ENCODE assay signal across 9 cellular contexts in genomic region chr1:234515411-234515810, GRCh38. TPM values are rescaled to one million over a fixed set of nuclear protein-coding genes. Genes with fewer than 3 reads are reported as not detected.
DNase-seq lines count a peak whose midpoint lies in the region; ATAC-seq, FAIRE-seq and TF ChIP-seq lines count a peak whose summit lies in the region.
"Had no signal": no experiment of that assay in that cellular context is flagged by ENCODE, and none has a peak within 500 bp of the region (broad histone marks: within the 10 kb centered on the region; RNA-seq: fewer than 3 reads in every experiment).

No MANE protein-coding gene starts in this region.

- H3K36me3 ChIP-seq in GM23248 (ENCODE audit: low read depth) = no peaks in the 10 kb centered on the region
- H3K36me3 ChIP-seq in RWPE2 (ENCODE audit: low read depth) = no peaks in the 10 kb centered on the region
- no peaks in the 10 kb centered on the region for H3K36me3 ChIP-seq in fibroblast of lung (ENCODE audit: control insufficient read depth, insufficient read depth, low read length)
- H3K36me3 ChIP-seq in rectal smooth muscle tissue (ENCODE audit: control insufficient read depth, insufficient read depth, low read length) = no peaks in the 10 kb centered on the region
- H3K36me3 ChIP-seq in small intestine (ENCODE audit: control insufficient read depth in 2 of 2, insufficient read depth in 2 of 2, low read length in 2 of 2) = no peaks in the 10 kb centered on the region

- no peak for FAIRE-seq in small intestine (lab: Jason Lieb, UNC)

- H4K20me1 ChIP-seq in GM23248 (ENCODE audit: insufficient read depth) = no peaks in the 10 kb centered on the region
- H4K20me1 ChIP-seq in fibroblast of lung (ENCODE audit: control insufficient read depth, extremely low read depth, insufficient read depth, low read length) = no peaks in the 10 kb centered on the region

- TF ChIP-seq CTCF in RWPE2 (IDR thresholded peaks at IDR 0.05; ENCODE audit: poor library complexity, severe bottlenecking) (no peak), fibroblast of lung (conservative IDR thresholded peaks at IDR 0.05 in 1 of 2, IDR thresholded peaks at IDR 0.05 in 1 of 2; ENCODE audit: low read depth in 1 of 2, low read length in 2 of 2) (no peak)

- H3K9ac ChIP-seq in GM23248 (peak overlapping the region; percentile 16; the same call in 1 of the 2 replicates), fibroblast of lung (ENCODE audit: insufficient read depth, low read length) (no peak overlapping the region), rectal smooth muscle tissue (ENCODE audit: low read length) (peak overlapping the region; percentile 21)

- DNase-seq in GM23248 (peak; percentile 73), RWPE2 (ENCODE audit: low spot score) (no peak), fibroblast of lung (ENCODE audit: low read depth in 2 of 2) (peak; percentile 51 to 67), medulla oblongata (ENCODE audit: extremely low spot score) (no peak), small intestine (no peak)
- DNase-seq: OCI-M1 had no signal

- in situ Hi-C loops in GM23248 (cut with MboI) = no loop called here

- H3K27ac ChIP-seq in GM23248 (peak overlapping the region; percentile 75), RWPE2 (ENCODE audit: poor library complexity, severe bottlenecking) (peak overlapping the region; percentile 90), fibroblast of lung (ENCODE audit: insufficient read depth, low read length) (peak overlapping the region; percentile 46), rectal smooth muscle tissue (ENCODE audit: low read depth, low read length) (peak overlapping the region; percentile 74), small intestine (ENCODE audit: low read depth in 1 of 2, low read length in 1 of 2) (no peak overlapping the region)

- ATAC-seq in RWPE2 (ENCODE audit: low read depth) (peak; percentile 66), HG02938 (IDR thresholded peaks at IDR 0.05; ENCODE audit: unreplicated experiment) (no peak), HG02759 (IDR thresholded peaks at IDR 0.05; ENCODE audit: unreplicated experiment) (no peak)

- WGBS in GM23248 (ENCODE audit: low coverage in 1 of 2, low lambda C conversion rate in 2 of 2, missing lambda C conversion rate in 2 of 2), 2 experiments = 69 to 71% methylated on average over 2 of the region's 2 CpGs
- WGBS in small intestine, 3 donors = 73 to 75% (median 74%) methylated on average over 2 of the region's 2 CpGs

- H3K79me2 ChIP-seq in GM23248 (ENCODE audit: insufficient read depth) (no peaks in the 10 kb centered on the region), fibroblast of lung (ENCODE audit: control insufficient read depth, insufficient read depth, low read length) (no peaks in the 10 kb centered on the region)

- no peaks in the 10 kb centered on the region for H3K9me3 ChIP-seq in GM23248 (ENCODE audit: low read depth)
- no peaks in the 10 kb centered on the region for H3K9me3 ChIP-seq in RWPE2 (ENCODE audit: severe bottlenecking)
- H3K9me3 ChIP-seq in fibroblast of lung (ENCODE audit: control insufficient read depth, insufficient read depth, low read depth, low read length) = no peaks in the 10 kb centered on the region
- no peaks in the 10 kb centered on the region for H3K9me3 ChIP-seq in small intestine (ENCODE audit: control insufficient read depth, low read depth)

- no peak overlapping the region for H3K4me3 ChIP-seq in GM23248
- no peak overlapping the region for H3K4me3 ChIP-seq in RWPE2 (ENCODE audit: severe bottlenecking)
- no peak overlapping the region for H3K4me3 ChIP-seq in fibroblast of lung (replicated peaks in 1 of 4; ENCODE audit: control extremely low read depth in 1 of 4, insufficient read depth in 1 of 4, low read depth in 3 of 4, low read length in 4 of 4)
- no peak overlapping the region for H3K4me3 ChIP-seq in rectal smooth muscle tissue (ENCODE audit: low read length)
- no peak overlapping the region for H3K4me3 ChIP-seq in small intestine (ENCODE audit: low read depth in 1 of 2, low read length in 2 of 2)

- H2AFZ ChIP-seq in GM23248 (peak overlapping the region; percentile 4; the same call in 1 of the 2 replicates), fibroblast of lung (ENCODE audit: low read length) (no peak overlapping the region)

- H3F3A ChIP-seq in GM23248 (ENCODE audit: insufficient read depth) = peaks cover 15% of the 10 kb centered on the region

- peak overlapping the region; percentile 59 for H3K4me2 ChIP-seq in GM23248 (ENCODE audit: unreplicated experiment)
- peak overlapping the region; percentile 23 for H3K4me2 ChIP-seq in fibroblast of lung (ENCODE audit: extremely low read depth, insufficient read depth, low read length)

- no peaks in the 10 kb centered on the region for H3K27me3 ChIP-seq in GM23248 (replicated peaks; ENCODE audit: insufficient read depth)
- no peaks in the 10 kb centered on the region for H3K27me3 ChIP-seq in RWPE2 (ENCODE audit: insufficient read depth, poor library complexity, severe bottlenecking)
- H3K27me3 ChIP-seq in fibroblast of lung (ENCODE audit: control insufficient read depth, insufficient read depth, low read length) = no peaks in the 10 kb centered on the region
- no peaks in the 10 kb centered on the region for H3K27me3 ChIP-seq in rectal smooth muscle tissue (ENCODE audit: control insufficient read depth, insufficient read depth, low read length)
- H3K27me3 ChIP-seq in small intestine (ENCODE audit: control insufficient read depth in 2 of 2, insufficient read depth in 2 of 2, low read length in 2 of 2) = no peaks in the 10 kb centered on the region

- H3K9me2 ChIP-seq in GM23248 (ENCODE audit: insufficient read depth) = no peaks in the 10 kb centered on the region

- peaks cover 28% of the 10 kb centered on the region for H3K4me1 ChIP-seq in GM23248 (ENCODE audit: insufficient read depth)
- peaks cover 14% of the 10 kb centered on the region for H3K4me1 ChIP-seq in RWPE2 (ENCODE audit: insufficient read depth, poor library complexity, severe bottlenecking)
- peaks cover 10% of the 10 kb centered on the region for H3K4me1 ChIP-seq in fibroblast of lung (ENCODE audit: control insufficient read depth, extremely low read depth, insufficient read depth, low read length)
- peaks cover 9% of the 10 kb centered on the region for H3K4me1 ChIP-seq in rectal smooth muscle tissue (ENCODE audit: control insufficient read depth, insufficient read depth, low read length)
- peaks cover 0 to 3% of the 10 kb centered on the region in 2 donors for H3K4me1 ChIP-seq in small intestine (ENCODE audit: control insufficient read depth in 2 of 2, insufficient read depth in 1 of 2, low read depth in 1 of 2, low read length in 1 of 2)

RNA-seq across cellular contexts. Expression of gene TARBP1, which starts 36.4 kb away (rescaled TPM):
- total RNA-seq in GM23248 (2014; rRNA removed; shearing (Covaris generic)) = 11.9 and 61.0 TPM in 2 replicates
- 5.2 and 5.7 TPM in 2 replicates for polyA plus RNA-seq in GM23248 (2016; fragmentation: Nextera tagmentation; extraction: Ambion mirVana)
- 20.6 and 22.9 TPM in 2 replicates for total RNA-seq in fibroblast of lung
- 11.6 and 15.3 TPM in 2 replicates for polyA plus RNA-seq in fibroblast of lung
- 6.0 and 6.8 TPM in 2 replicates for polyA plus RNA-seq in fibroblast of lung (2012)
- polyA minus RNA-seq in fibroblast of lung (ENCODE audit: low replicate concordance) = 6.3 and 10.4 TPM in 2 replicates
- polyA plus RNA-seq in small intestine = 10 to 100 TPM in 2 of 3 donors, 1 to 10 TPM in 1; 8.1 to 23.2 (median 15.7) TPM

Comparison
In these comparisons a context has a peak if more than half of its experiments do, and no peak if none do; other contexts are left out.
1. DNase-seq: peak in GM23248 (single experiment) and fibroblast of lung (2 of 2); none in RWPE2 (single experiment), medulla oblongata (single experiment) and small intestine (single experiment).
2. H3K27ac ChIP-seq: peak in GM23248 (single experiment), RWPE2 (single experiment), fibroblast of lung (single experiment) and rectal smooth muscle tissue (single experiment); none in small intestine (0 of 2).